8 cellular contexts compared by ENCODE assay signal in genomic region chr17:45719335-45720071, GRCh38.
DNase-seq lines count a peak whose midpoint lies in the region; ATAC-seq, FAIRE-seq and TF ChIP-seq lines count a peak whose summit lies in the region.

No MANE protein-coding gene starts in this region.

- CTCF ChIA-PET in Calu3 (lab: Charles Lee) (interaction anchor here (1.1 to 1.4 kb wide), 2 partner anchors 79 to 112 kb away, joined by 3 to 7 read pairs; no protein-coding TSS in a partner anchor), IMR-90 (lab: Yijun Ruan, JAX) (no interaction called here), HepG2 (lab: Yijun Ruan, JAX; ENCODE audit: low intra/inter-chr PET ratio, low total read pairs) (interaction anchor here (1.2 kb wide), 1 partner anchor 112 kb away, joined by 6 read pairs; no protein-coding TSS in a partner anchor)
- CTCF ChIA-PET in CD8-positive, alpha-beta T cell (lab: Charles Lee): no interaction called here

- no peak overlapping the region for H3K4me3 Mint-ChIP-seq in Calu3 (ENCODE audit: low read depth, unreplicated experiment)
- H3K4me3 Mint-ChIP-seq in CD8-positive, alpha-beta T cell: no peak overlapping the region

- no peak overlapping the region for H3K4me3 ChIP-seq in IMR-90 (ENCODE audit: insufficient read depth, low read depth, low read length)
- H3K4me3 ChIP-seq in adipocyte (ENCODE audit: low read length): peak overlapping the region; percentile 18
- H3K4me3 ChIP-seq in HepG2 (replicated peaks in 1 of 3; ENCODE audit: insufficient read depth in 1 of 3, low read depth in 2 of 3, low read length in 3 of 3): no peak overlapping the region
- no peak overlapping the region for H3K4me3 ChIP-seq in CD8-positive, alpha-beta T cell (ENCODE audit: low read depth, low read length)
- H3K4me3 ChIP-seq in coronary artery: no peak overlapping the region

- DNase-seq in Calu3 (peak; percentile 68), IMR-90 (peak; percentile 74), adipocyte (ENCODE audit: low read depth) (peak; percentile 60), HepG2 (ENCODE audit: low spot score) (peak; percentile 41), coronary artery (ENCODE audit: low spot score) (no peak), erythroblast (lab: John Stamatoyannopoulos, UW) (no peak)
- no peak for DNase-seq in CD8-positive, alpha-beta T cell

- H3K9me3 ChIP-seq in IMR-90 (ENCODE audit: control insufficient read depth, insufficient read depth, low read length) (no peaks in the 10 kb centered on the region), adipocyte (ENCODE audit: control insufficient read depth, low read length) (peaks cover 11% of the 10 kb centered on the region), HepG2 (ENCODE audit: low read length) (no peaks in the 10 kb centered on the region)
- H3K9me3 ChIP-seq in CD8-positive, alpha-beta T cell (ENCODE audit: low read length): no peaks in the 10 kb centered on the region

- H3K56ac ChIP-seq in IMR-90 (ENCODE audit: extremely low read depth, insufficient read depth, low read length): no peak overlapping the region

- no peak overlapping the region for H3K9ac ChIP-seq in IMR-90 (ENCODE audit: low read depth, low read length)
- no peak overlapping the region for H3K9ac ChIP-seq in adipocyte (ENCODE audit: low read length)
- no peak overlapping the region for H3K9ac ChIP-seq in HepG2 (ENCODE audit: insufficient read depth, low read depth, low read length)

- H2BK15ac ChIP-seq in IMR-90 (ENCODE audit: low read depth, low read length): no peak overlapping the region

- H2BK20ac ChIP-seq in IMR-90 (ENCODE audit: low read depth, low read length): no peak overlapping the region

- H4K20me1 ChIP-seq in IMR-90 (ENCODE audit: insufficient read depth, low read length): no peaks in the 10 kb centered on the region
- no peaks in the 10 kb centered on the region for H4K20me1 ChIP-seq in HepG2 (ENCODE audit: insufficient read depth, low read length)

- in situ Hi-C loops in IMR-90 (cut with MboI; ENCODE audit: low sequenced_read_pairs): no loop called here
- in situ Hi-C loops in HepG2 (cut with HindIII; ENCODE audit: extremely low pct_ligation_motif_present, low pct_unique_long_range_greater_than_20kb): no loop called here

- H3K9me3 Mint-ChIP-seq in Calu3 (ENCODE audit: low read depth, unreplicated experiment): peaks cover 2% of the 10 kb centered on the region
- H3K9me3 Mint-ChIP-seq in CD8-positive, alpha-beta T cell: peaks cover 4% of the 10 kb centered on the region

- H3K18ac ChIP-seq in IMR-90 (ENCODE audit: low read depth, low read length): no peak overlapping the region

- H3K27me3 ChIP-seq in IMR-90 (ENCODE audit: control insufficient read depth, insufficient read depth, low read length) (peaks cover 29% of the 10 kb centered on the region), adipocyte (replicated peaks; ENCODE audit: control insufficient read depth, insufficient read depth, low read length) (peaks cover 39% of the 10 kb centered on the region), HepG2 (ENCODE audit: control insufficient read depth in 1 of 2, insufficient read depth in 2 of 2, low read length in 2 of 2) (peaks cover 0 to 51% of the 10 kb centered on the region in 2 experiments; a peak in 4 of 5 replicates)
- H3K27me3 ChIP-seq in CD8-positive, alpha-beta T cell (ENCODE audit: insufficient read depth, low read length): no peaks in the 10 kb centered on the region

- H3K79me1 ChIP-seq in IMR-90 (ENCODE audit: low read depth in 1 of 2, low read length in 2 of 2): no peaks in the 10 kb centered on the region

- peak; percentile 93 for FAIRE-seq in HepG2 (lab: Jason Lieb, UNC)

- POLR2A ChIA-PET in IMR-90 (lab: Charles Lee; ENCODE audit: unreplicated experiment) (no interaction called here), HepG2 (lab: Yijun Ruan, JAX) (no interaction called here)
- POLR2A ChIA-PET in CD8-positive, alpha-beta T cell (lab: Charles Lee): no interaction called here

- H3K23ac ChIP-seq in IMR-90 (ENCODE audit: low read depth, low read length): no peak overlapping the region

- no peak overlapping the region for H4K5ac ChIP-seq in IMR-90 (ENCODE audit: low read depth, low read length)

- H2BK120ac ChIP-seq in IMR-90 (ENCODE audit: low read depth, low read length): no peak overlapping the region

- no peak overlapping the region for H3K27ac Mint-ChIP-seq in Calu3 (ENCODE audit: unreplicated experiment)
- no peak overlapping the region for H3K27ac Mint-ChIP-seq in CD8-positive, alpha-beta T cell

- TF ChIP-seq CTCF in Calu3 (IDR thresholded peaks at IDR 0.05; ENCODE audit: unreplicated experiment) (peak; percentile 61), IMR-90 (conservative IDR thresholded peaks at IDR 0.05; ENCODE audit: low read depth, low read length) (peak; percentile 43; the same call in 1 of the 2 replicates), HepG2 (CRISPR knock-in tag; IDR thresholded peaks at IDR 0.05) (peak; percentile 43), coronary artery (IDR thresholded peaks at IDR 0.05) (no peak)
- TF ChIP-seq CTCF in CD8-positive, alpha-beta T cell (IDR thresholded peaks at IDR 0.05): no peak

- no peaks in the 10 kb centered on the region for H3K79me2 ChIP-seq in HepG2 (ENCODE audit: insufficient read depth, low read length)

- BruUV-seq in Calu3 (replicated peaks; lab: Mats Ljungman, UMichigan) (no TSS peak), IMR-90 (replicated peaks; lab: Mats Ljungman, UMichigan) (no TSS peak), HepG2 (replicated peaks; lab: Mats Ljungman, UMichigan) (no TSS peak)

- dilution Hi-C loops in IMR-90 (cut with HindIII; ENCODE audit: low sequenced_read_pairs, unreplicated experiment): no loop called here

- H3K4me1 ChIP-seq in IMR-90 (ENCODE audit: control insufficient read depth, insufficient read depth, low read length) (no peaks in the 10 kb centered on the region), adipocyte (ENCODE audit: control insufficient read depth, insufficient read depth, low read length) (peaks cover 17% of the 10 kb centered on the region), HepG2 (ENCODE audit: insufficient read depth, low read length) (no peaks in the 10 kb centered on the region)
- no peaks in the 10 kb centered on the region for H3K4me1 ChIP-seq in CD8-positive, alpha-beta T cell (ENCODE audit: insufficient read depth, low read length)

- H3K36me3 ChIP-seq in IMR-90 (ENCODE audit: control insufficient read depth, insufficient read depth, low read length) (no peaks in the 10 kb centered on the region), adipocyte (ENCODE audit: control insufficient read depth, insufficient read depth, low read length, severe bottlenecking) (no peaks in the 10 kb centered on the region), HepG2 (replicated peaks in 1 of 2; ENCODE audit: control insufficient read depth in 1 of 2, insufficient read depth in 2 of 2, low read length in 2 of 2) (no peaks in the 10 kb centered on the region)
- no peaks in the 10 kb centered on the region for H3K36me3 ChIP-seq in CD8-positive, alpha-beta T cell (ENCODE audit: insufficient read depth, low read length)

- no peak overlapping the region for H3K4me2 ChIP-seq in IMR-90 (ENCODE audit: low read depth, low read length)
- H3K4me2 ChIP-seq in HepG2 (ENCODE audit: low read depth, low read length): no peak overlapping the region

- H2AFZ ChIP-seq in IMR-90 (replicated peaks; ENCODE audit: low read length, poor library complexity) (no peak overlapping the region), HepG2 (ENCODE audit: low read length) (no peak overlapping the region)

- H3K27ac ChIP-seq in IMR-90 (ENCODE audit: insufficient read depth, low read length) (no peak overlapping the region), HepG2 (ENCODE audit: extremely low read length, insufficient read depth, low read length) (no peak overlapping the region), coronary artery (no peak overlapping the region)
- H3K27ac ChIP-seq in CD8-positive, alpha-beta T cell (ENCODE audit: low read depth, low read length): no peak overlapping the region

- no peak overlapping the region for H2AK5ac ChIP-seq in IMR-90 (ENCODE audit: low read depth, low read length)

- 100% methylated on average over 1 of the region's 3 CpGs; no CpG with 5 or more reads in 1 of the 2 experiments for WGBS in IMR-90 (ENCODE audit: extremely low coverage in 2 of 2, insufficient read length in 1 of 2), 2 experiments
- 12% methylated on average over 3 of the region's 3 CpGs for WGBS in HepG2 (ENCODE audit: low lambda C conversion rate)

- H2BK5ac ChIP-seq in IMR-90 (ENCODE audit: low read depth, low read length, poor library complexity, severe bottlenecking): no peak overlapping the region

- no peak overlapping the region for H4K91ac ChIP-seq in IMR-90 (ENCODE audit: insufficient read depth, low read depth, low read length)

- ATAC-seq in IMR-90 (ENCODE audit: low read depth) (peak; percentile 85), HepG2 (peak; percentile 85), GM18520 (IDR thresholded peaks at IDR 0.05; ENCODE audit: unreplicated experiment) (no peak)
- no peak for ATAC-seq in CD8-positive, alpha-beta T cell

- TF ChIP-seq EP300 in HepG2 (IDR thresholded peaks at IDR 0.05; ENCODE audit: low read depth in 2 of 2, low read length in 2 of 2): no peak
- no peak for TF ChIP-seq EP300 in HepG2 (CRISPR knock-in tag; IDR thresholded peaks at IDR 0.05; ENCODE audit: borderline replicate concordance)

- no peak overlapping the region for H4K8ac ChIP-seq in IMR-90 (ENCODE audit: low read depth in 2 of 2, low read length in 2 of 2)

- intact Hi-C loops in Calu3 (cut with micrococcal nuclease; ENCODE audit: unreplicated experiment): loop anchor here (5.0 kb wide), 1 partner anchor 113 kb away; no protein-coding TSS in a partner anchor
- intact Hi-C loops in IMR-90 (cut with micrococcal nuclease): loop anchor here (5.0 kb wide), 1 partner anchor 133 kb away; no protein-coding TSS in a partner anchor
- intact Hi-C loops in HepG2 (cut with micrococcal nuclease; ENCODE audit: unreplicated experiment): no loop called here
- intact Hi-C loops in CD8-positive, alpha-beta T cell (cut with DNase I, micrococcal nuclease): no loop called here

- no peak overlapping the region for H3K4ac ChIP-seq in IMR-90 (ENCODE audit: low read depth, low read length)

- H3K4me1 Mint-ChIP-seq in Calu3 (ENCODE audit: low read depth, unreplicated experiment): peaks cover 14% of the 10 kb centered on the region
- no peaks in the 10 kb centered on the region for H3K4me1 Mint-ChIP-seq in CD8-positive, alpha-beta T cell (ENCODE audit: low read depth)

- no peak overlapping the region for H3K14ac ChIP-seq in IMR-90 (replicated peaks; ENCODE audit: low read depth, low read length)

- peaks cover 45% of the 10 kb centered on the region for H3K27me3 Mint-ChIP-seq in Calu3 (ENCODE audit: unreplicated experiment)
- peaks cover 35% of the 10 kb centered on the region for H3K27me3 Mint-ChIP-seq in CD8-positive, alpha-beta T cell (ENCODE audit: low read depth)

- H3K9me1 ChIP-seq in IMR-90 (ENCODE audit: insufficient read depth, low read length): no peaks in the 10 kb centered on the region

- H2AK9ac ChIP-seq in IMR-90 (replicated peaks; ENCODE audit: low read depth, low read length, poor library complexity): peak overlapping the region; percentile 8

- TF ChIP-seq POLR2A in IMR-90 (IDR thresholded peaks at IDR 0.05; ENCODE audit: low read depth, low read length) (no peak), HepG2 (IDR thresholded peaks at IDR 0.05; ENCODE audit: insufficient read depth in 1 of 2, low read depth in 2 of 2, low read length in 2 of 2) (no peak), erythroblast (IDR thresholded peaks at IDR 0.05; ENCODE audit: low read length) (no peak)

- TF ChIP-seq RAD21 in IMR-90 (IDR thresholded peaks at IDR 0.05; ENCODE audit: low read length) (peak; percentile 27; the same call in 1 of the 2 replicates), HepG2 (CRISPR knock-in tag; IDR thresholded peaks at IDR 0.05) (no peak)

- no peaks in the 10 kb centered on the region for H3K36me3 Mint-ChIP-seq in Calu3 (ENCODE audit: insufficient read depth, unreplicated experiment)
- H3K36me3 Mint-ChIP-seq in CD8-positive, alpha-beta T cell: no peaks in the 10 kb centered on the region

Comparison
In these comparisons a context has a peak if more than half of its experiments do, and no peak if none do; other contexts are left out.
1. DNase-seq: peak in Calu3 (single experiment), IMR-90 (single experiment), adipocyte (single experiment) and HepG2 (single experiment); none in CD8-positive, alpha-beta T cell (0 of 7), coronary artery (single experiment) and erythroblast (0 of 2).
2. CTCF ChIP-seq: peak in Calu3 (single experiment), IMR-90 (single experiment) and HepG2 (single experiment); none in CD8-positive, alpha-beta T cell (single experiment) and coronary artery (single experiment).
3. ATAC-seq: peak in IMR-90 (single experiment) and HepG2 (single experiment); none in CD8-positive, alpha-beta T cell (single experiment) and GM18520 (single experiment).
4. CTCF ChIA-PET loops: an anchor here in Calu3 (1.1 to 1.4 kb wide) and HepG2 (1.2 kb wide); none called in IMR-90 and CD8-positive, alpha-beta T cell.
5. intact Hi-C loops: an anchor here in Calu3 (5.0 kb wide) and IMR-90 (5.0 kb wide); none called in HepG2 and CD8-positive, alpha-beta T cell.